8 cellular contexts compared by ENCODE assay signal in the genomic region with DNA sequence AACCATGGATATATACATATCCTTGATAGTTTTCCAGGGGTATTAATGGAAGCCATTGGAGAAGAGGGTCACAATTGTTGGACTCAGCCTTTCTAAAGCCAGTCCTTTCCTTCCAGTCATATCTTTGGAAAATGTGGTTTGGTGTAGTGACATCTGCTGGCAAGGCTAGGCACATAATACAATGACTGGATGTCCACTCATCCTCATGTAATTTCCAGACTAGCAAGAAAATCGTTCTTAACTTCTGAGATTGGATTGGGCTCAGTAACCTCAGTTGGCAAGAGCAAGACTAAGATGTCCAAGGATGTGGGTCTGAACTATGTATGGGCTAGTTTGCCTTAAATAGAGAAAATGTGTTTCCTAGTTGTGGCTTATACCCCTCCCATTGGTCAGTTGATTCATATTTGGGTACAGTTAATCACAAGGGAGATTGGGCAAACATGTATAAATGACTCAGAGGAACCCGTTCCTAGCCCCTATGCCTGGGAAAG. TPM values are rescaled to one million over a fixed set of nuclear protein-coding genes. Genes with fewer than 3 reads are reported as not detected.
DNase-seq lines count a peak whose midpoint lies in the region; ATAC-seq and TF ChIP-seq lines count a peak whose summit lies in the region.

No MANE protein-coding gene starts in this region.

- DNase-seq in NCI-H1105 treated with DMSO at 0.1 percent for 48 hours (lab: John Stamatoyannopoulos, UW), result peak; percentile 26
- no peak for DNase-seq in NCI-H1105 (lab: John Stamatoyannopoulos, UW)
- DNase-seq in HS-27A (ENCODE audit: low read depth), result peak; percentile 56
- DNase-seq in RWPE1 (ENCODE audit: low spot score), result peak; percentile 23
- DNase-seq in endothelial cell (ENCODE audit: low spot score), result peak; percentile 25

- peaks cover 3% of the 10 kb centered on the region for H3K4me1 Mint-ChIP-seq in endothelial cell (ENCODE audit: unreplicated experiment)

- no peak overlapping the region for H2AFZ ChIP-seq in neural cell (ENCODE audit: low read depth, low read length)

- POLR2A ChIA-PET in RWPE1 (lab: Yijun Ruan, JAX; ENCODE audit: low non-redundant PET), result no interaction called here

- peak; percentile 56 for TF ChIP-seq RAD21 in neural cell (conservative IDR thresholded peaks at IDR 0.05)

- no peak overlapping the region for H3K4me3 Mint-ChIP-seq in endothelial cell (ENCODE audit: unreplicated experiment)

- no peak for TF ChIP-seq EP300 in neural cell (conservative IDR thresholded peaks at IDR 0.05; ENCODE audit: poor library complexity, severe bottlenecking)

- H4K20me1 ChIP-seq in neural cell (ENCODE audit: insufficient read depth), result no peaks in the 10 kb centered on the region

- no peak overlapping the region for H3K27ac ChIP-seq in RWPE1
- no peak overlapping the region for H3K27ac ChIP-seq in neural cell (ENCODE audit: low read length)

- no peaks in the 10 kb centered on the region for H3F3A ChIP-seq in neural cell (ENCODE audit: insufficient read depth, low read length, poor library complexity, severe bottlenecking)

- ATAC-seq in HG03045 (IDR thresholded peaks at IDR 0.05; ENCODE audit: unreplicated experiment), result no peak
- no peak for ATAC-seq in HG02852 (IDR thresholded peaks at IDR 0.05; ENCODE audit: unreplicated experiment)

- no peaks in the 10 kb centered on the region for H3K9me3 Mint-ChIP-seq in endothelial cell (ENCODE audit: unreplicated experiment)

- H3K9me3 ChIP-seq in neural cell (ENCODE audit: low read length), result no peaks in the 10 kb centered on the region

- no peaks in the 10 kb centered on the region for H3K9me2 ChIP-seq in neural cell (ENCODE audit: insufficient read depth, low read length)

- H3K36me3 Mint-ChIP-seq in endothelial cell (ENCODE audit: low read depth, unreplicated experiment), result no peaks in the 10 kb centered on the region

- CTCF ChIA-PET in RWPE1 (lab: Yijun Ruan, JAX), result no interaction called here

- H3K79me2 ChIP-seq in neural cell (replicated peaks; ENCODE audit: insufficient read depth, low read length), result no peaks in the 10 kb centered on the region

- TF ChIP-seq CTCF in RWPE1 (conservative IDR thresholded peaks at IDR 0.05; ENCODE audit: low read depth) (peak; percentile 47; the same call in 1 of the 2 replicates), endothelial cell (IDR thresholded peaks at IDR 0.05; ENCODE audit: unreplicated experiment) (no peak), neural cell (IDR thresholded peaks at IDR 0.05; ENCODE audit: poor library complexity, severe bottlenecking) (peak; percentile 61)

- H3K9ac ChIP-seq in neural cell (ENCODE audit: low read length), result no peak overlapping the region

- H3K4me3 ChIP-seq in neural cell (ENCODE audit: low read length), result no peak overlapping the region

- no peak overlapping the region for H3K27ac Mint-ChIP-seq in endothelial cell (ENCODE audit: unreplicated experiment)

- H3K4me2 ChIP-seq in neural cell (ENCODE audit: low read length), result no peak overlapping the region

- H3K27me3 ChIP-seq in neural cell (ENCODE audit: insufficient read depth, low read depth, low read length), result no peaks in the 10 kb centered on the region

- no peaks in the 10 kb centered on the region for H3K27me3 Mint-ChIP-seq in endothelial cell (ENCODE audit: unreplicated experiment)

- H3K36me3 ChIP-seq in neural cell (ENCODE audit: insufficient read depth, low read length), result no peaks in the 10 kb centered on the region

TF ChIP-seq in neural cell, 6 proteins besides CTCF, POLR2A, EP300 and RAD21:
- TF ChIP-seq SMC3 (conservative IDR thresholded peaks at IDR 0.05; ENCODE audit: poor library complexity) (peak; percentile 55), EZH2 (IDR thresholded peaks at IDR 0.05; ENCODE audit: borderline replicate concordance, insufficient read depth, low read length, poor library complexity, severe bottlenecking) (no peak), POLR2AphosphoS5 (IDR thresholded peaks at IDR 0.05) (no peak)

RNA-seq across cellular contexts. Expression of gene KAT7, which starts 8.7 kb away (rescaled TPM):
- total RNA-seq in endothelial cell (ENCODE audit: unreplicated experiment), result 307 TPM
- polyA plus RNA-seq in neural cell, result 25.9 and 31.0 TPM in 2 replicates
- polyA minus RNA-seq in neural cell, result 75.5 and 84.0 TPM in 2 replicates

RNA-seq across cellular contexts. Expression of gene FAM117A, which starts 15.8 kb away (rescaled TPM):
- total RNA-seq in endothelial cell (ENCODE audit: unreplicated experiment), result 9.2 TPM
- polyA plus RNA-seq in neural cell, result 2.3 and 3.7 TPM in 2 replicates
- polyA minus RNA-seq in neural cell, result 2.9 and 6.1 TPM in 2 replicates
